10 cellular contexts compared by ENCODE assay signal in the genomic region with DNA sequence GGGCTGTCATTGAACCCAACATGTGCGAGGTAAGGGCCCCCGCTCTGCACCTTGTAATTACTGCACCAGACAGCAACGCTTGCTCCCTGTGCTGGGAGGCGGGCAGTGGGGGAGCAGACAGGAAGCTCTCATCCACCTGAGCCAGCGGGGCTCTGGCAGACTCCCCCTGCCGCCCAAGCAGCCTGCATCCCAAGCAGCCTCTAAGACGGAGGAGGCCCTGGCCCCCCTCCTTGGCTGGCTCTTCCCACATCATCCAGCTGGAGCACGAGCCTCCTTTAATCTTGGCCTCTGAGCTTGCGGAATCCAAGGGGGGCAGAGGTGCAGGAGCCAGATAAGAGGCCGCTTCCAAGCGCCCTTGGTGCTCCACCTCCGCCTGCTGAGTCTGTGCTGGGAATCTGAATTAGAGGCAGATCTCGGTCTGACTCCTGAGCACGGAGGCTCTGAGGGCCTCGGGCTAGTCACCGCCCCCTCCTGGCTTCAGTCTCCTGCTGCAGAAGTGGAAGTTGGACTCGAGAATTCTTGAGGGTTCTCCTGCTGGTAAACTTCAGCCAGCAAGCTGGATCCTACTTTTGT. TPM values are rescaled to one million over a fixed set of nuclear protein-coding genes. Genes with fewer than 3 reads are reported as not detected.
DNase-seq lines count a peak whose midpoint lies in the region; ATAC-seq and TF ChIP-seq lines count a peak whose summit lies in the region.
"Had no signal": no experiment of that assay in that cellular context is flagged by ENCODE, and none has a peak within 500 bp of the region (broad histone marks: within the 10 kb centered on the region; RNA-seq: fewer than 3 reads in every experiment).

No MANE protein-coding gene starts in this region.

- H3K27me3 ChIP-seq in heart right ventricle (peaks cover 0 to 9% (median 4%) of the 10 kb centered on the region in 7 donors), smooth muscle cell (ENCODE audit: low read depth) (peaks cover 12% of the 10 kb centered on the region)

- in situ Hi-C loops in SK-MEL-5 (cut with HindIII; ENCODE audit: low pct_unique_long_range_greater_than_20kb, low sequenced_read_pairs) = no loop called here

- H3F3A ChIP-seq in smooth muscle cell (ENCODE audit: low read depth) = peaks cover 29% of the 10 kb centered on the region

- no peak overlapping the region for H3K27ac ChIP-seq in heart right ventricle
- H3K27ac ChIP-seq in smooth muscle cell (ENCODE audit: low read depth) = peak overlapping the region; percentile 19

- H3K4me1 ChIP-seq in heart right ventricle (peaks cover under 1 to 25% (median 10%) of the 10 kb centered on the region in 9 donors), smooth muscle cell (ENCODE audit: low read depth) (peaks cover 42% of the 10 kb centered on the region)

- intact Hi-C loops in heart right ventricle (cut with DNase I) = loop anchor here in 6 of 10 donors (2.0 to 10.0 kb wide), 6 partner anchors 211 to 364 kb away; no protein-coding TSS in a partner anchor

- H3K79me2 ChIP-seq in smooth muscle cell (ENCODE audit: low read depth) = no peaks in the 10 kb centered on the region

- H3K9me3 ChIP-seq in heart right ventricle (no peaks in the 10 kb centered on the region), smooth muscle cell (replicated peaks; ENCODE audit: low read depth) (no peaks in the 10 kb centered on the region)

- H3K9ac ChIP-seq in smooth muscle cell (ENCODE audit: low read depth) = no peak overlapping the region

- H2AFZ ChIP-seq in smooth muscle cell (ENCODE audit: low read depth) = no peak overlapping the region

- H3K4me3 ChIP-seq in heart right ventricle (peak overlapping the region in 1 of 10 donors; percentile 8), smooth muscle cell (no peak overlapping the region)

- peaks cover 14% of the 10 kb centered on the region for H4K20me1 ChIP-seq in smooth muscle cell (ENCODE audit: low read depth)

- WGBS in heart right ventricle, 2 donors = 50 to 60% methylated on average over 17 of the region's 17 CpGs
- 21% methylated on average over 15 of the region's 17 CpGs for WGBS in smooth muscle cell (ENCODE audit: low lambda C conversion rate)

- peak; percentile 28 for DNase-seq in DMS79 treated with DMSO at 0.1 percent for 48 hours (lab: John Stamatoyannopoulos, UW)
- no peak for DNase-seq in DMS79 (lab: John Stamatoyannopoulos, UW)
- peak; percentile 16 for DNase-seq in SK-MEL-5 (ENCODE audit: low read depth, low spot score)
- DNase-seq in heart right ventricle = no peak
- no peak for DNase-seq in smooth muscle cell (lab: John Stamatoyannopoulos, UW; ENCODE audit: unreplicated experiment)
- no peak for DNase-seq in NOMO-1 treated with DMSO at 0.1 percent for 48 hours (lab: John Stamatoyannopoulos, UW; ENCODE audit: unreplicated experiment)
- no peak for DNase-seq in Kasumi-1 (lab: John Stamatoyannopoulos, UW)

- peak overlapping the region; percentile 6 for H3K4me2 ChIP-seq in smooth muscle cell

- ATAC-seq in heart right ventricle (peak; percentile 29 to 59 (median 47)), GM18868 (IDR thresholded peaks at IDR 0.05; ENCODE audit: unreplicated experiment) (no peak)

- TF ChIP-seq CTCF in heart right ventricle (IDR thresholded peaks at IDR 0.05) = no peak
- no peak for TF ChIP-seq CTCF in smooth muscle cell (IDR thresholded peaks at IDR 0.05; ENCODE audit: borderline replicate concordance, insufficient read depth, poor library complexity, severe bottlenecking)

- peaks cover 0 to 47% (median 12%) of the 10 kb centered on the region in 9 donors for H3K36me3 ChIP-seq in heart right ventricle
- no peaks in the 10 kb centered on the region for H3K36me3 ChIP-seq in smooth muscle cell (ENCODE audit: low read depth)

RNA-seq across cellular contexts. Expression of a gene that starts 40.0 kb away (rescaled TPM):
- not detected in 2 replicates for total RNA-seq in SK-MEL-5 (2014; rRNA removed; shearing (Covaris generic))
- polyA plus RNA-seq in SK-MEL-5 (2015; cell fraction: cytosol; rRNA removed) = 0.07 TPM in 1 of 2 replicates, not detected in the other
- polyA plus RNA-seq in SK-MEL-5 (2015; cell fraction: nucleus; rRNA removed) = not detected in 2 replicates
- 10 to 100 TPM in 1 of 10 donors, 1 to 10 TPM in 2, under 1 TPM in 7; 0.16 to 11.0 (median 0.64) TPM for total RNA-seq in heart right ventricle
- 1 to 10 TPM in 1 of 2 donors, under 1 TPM in 1; 0.04 to 1.0 TPM for polyA plus RNA-seq in heart right ventricle
- total RNA-seq in smooth muscle cell = not detected in 2 replicates
- not detected in 2 replicates for polyA plus RNA-seq in smooth muscle cell
- total RNA-seq: renal cortical epithelial cell had no signal
- polyA plus RNA-seq: keratinocyte had no signal

RNA-seq across cellular contexts. Expression of a gene that starts 58.1 kb away (rescaled TPM):
- 41.1 and 44.9 TPM in 2 replicates for total RNA-seq in SK-MEL-5 (2014; rRNA removed; shearing (Covaris generic))
- 52.8 and 56.4 TPM in 2 replicates for polyA plus RNA-seq in SK-MEL-5 (2015; cell fraction: cytosol; rRNA removed)
- 38.1 and 65.6 TPM in 2 replicates for polyA plus RNA-seq in SK-MEL-5 (2015; cell fraction: nucleus; rRNA removed)
- 10 to 100 TPM; 23.6 to 46.0 (median 28.9) TPM for total RNA-seq in heart right ventricle
- polyA plus RNA-seq in heart right ventricle = 10 to 100 TPM; 17.2 to 20.2 TPM
- total RNA-seq in smooth muscle cell = 24.9 and 43.0 TPM in 2 replicates
- 33.1 and 37.9 TPM in 2 replicates for polyA plus RNA-seq in smooth muscle cell

Comparison
In these comparisons a context has a peak if more than half of its experiments do, and no peak if none do; other contexts are left out.
1. DNase-seq: peak in DMS79 treated with DMSO at 0.1 percent for 48 hours (single experiment) and SK-MEL-5 (single experiment); none in DMS79 (single experiment), heart right ventricle (0 of 2), smooth muscle cell (single experiment), NOMO-1 treated with DMSO at 0.1 percent for 48 hours (single experiment) and Kasumi-1 (0 of 2).